8 cellular contexts compared by ENCODE assay signal in the genomic region with DNA sequence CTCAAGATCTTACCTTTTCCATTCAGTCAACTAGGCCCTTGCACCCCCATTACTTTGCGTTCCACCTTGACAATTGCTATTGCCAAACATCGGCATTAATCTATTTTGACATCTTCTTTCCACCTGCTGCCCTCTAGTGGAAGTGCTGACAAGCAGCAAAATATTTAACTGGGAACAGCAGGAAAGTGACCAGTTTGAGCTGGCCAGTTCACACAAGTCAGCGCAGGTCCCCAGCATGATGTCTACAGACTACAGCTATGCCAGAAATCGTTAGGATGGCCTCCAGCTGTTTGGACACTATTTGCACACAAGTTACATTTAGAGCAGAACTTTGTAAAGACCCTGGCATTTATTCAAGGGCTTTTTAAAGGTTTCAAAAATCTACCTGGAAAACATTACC.
DNase-seq lines count a peak whose midpoint lies in the region; ATAC-seq and TF ChIP-seq lines count a peak whose summit lies in the region.

No MANE protein-coding gene starts in this region.

- no peak overlapping the region for H3K4me3 ChIP-seq in OCI-LY3 (ENCODE audit: low read length)

- no peak overlapping the region for H2AFZ ChIP-seq in OCI-LY3 (ENCODE audit: low read depth, low read length)

- TF ChIP-seq CTCF in CD14-positive monocyte (IDR thresholded peaks at IDR 0.05) (peak; percentile 89), GM13977 (IDR thresholded peaks at IDR 0.05; ENCODE audit: extremely low read depth, insufficient read depth, missing control alignments) (peak; percentile 91), OCI-LY3 (IDR thresholded peaks at IDR 0.05; ENCODE audit: low read depth, low read length) (peak; percentile 62), brain (conservative IDR thresholded peaks at IDR 0.05) (peak; percentile 65 to 80)

- peaks cover 2 to 5% (median 4%) of the 10 kb centered on the region in 3 donors for H3K27me3 Mint-ChIP-seq in CD14-positive monocyte (ENCODE audit: low read depth in 3 of 3)
- H3K27me3 Mint-ChIP-seq in brain: peaks cover 11% of the 10 kb centered on the region

- H3K27ac Mint-ChIP-seq in CD14-positive monocyte (no peak overlapping the region), brain (peak overlapping the region in 2 of 5 experiments; percentile 0 to 53)

- H4K20me1 ChIP-seq in OCI-LY3 (ENCODE audit: insufficient read depth, low read length): no peaks in the 10 kb centered on the region

- H3K79me2 ChIP-seq in OCI-LY3 (ENCODE audit: low read length): no peaks in the 10 kb centered on the region

- H3K27ac ChIP-seq in OCI-LY3 (ENCODE audit: low read length): no peak overlapping the region

- no peaks in the 10 kb centered on the region for H3K36me3 Mint-ChIP-seq in CD14-positive monocyte
- peaks cover 7% of the 10 kb centered on the region for H3K36me3 Mint-ChIP-seq in brain

- H3K4me1 Mint-ChIP-seq in CD14-positive monocyte: peaks cover 5% of the 10 kb centered on the region
- H3K4me1 Mint-ChIP-seq in brain: peaks cover 36% of the 10 kb centered on the region

- no peak overlapping the region for H3K4me3 Mint-ChIP-seq in CD14-positive monocyte
- H3K4me3 Mint-ChIP-seq in brain: no peak overlapping the region

- no peaks in the 10 kb centered on the region for H3K4me1 ChIP-seq in OCI-LY3 (ENCODE audit: low read length)

- intact Hi-C loops in CD14-positive monocyte (cut with micrococcal nuclease): no loop called here

- no peaks in the 10 kb centered on the region for H3K9me3 ChIP-seq in OCI-LY3 (ENCODE audit: insufficient read depth, low read length)

- H3K9ac ChIP-seq in OCI-LY3 (ENCODE audit: low read length): no peak overlapping the region

- ATAC-seq in HG03442 (IDR thresholded peaks at IDR 0.05; ENCODE audit: unreplicated experiment) (peak; percentile 74), HG03460 (IDR thresholded peaks at IDR 0.05; ENCODE audit: unreplicated experiment) (no peak)

- no peaks in the 10 kb centered on the region for H3K27me3 ChIP-seq in OCI-LY3 (ENCODE audit: low read depth, low read length)

- in situ Hi-C loops in GM13977 (cut with MboI; ENCODE audit: low pct_unique_long_range_greater_than_20kb, low sequenced_read_pairs, unreplicated experiment): no loop called here

- H3K9me3 Mint-ChIP-seq in CD14-positive monocyte (peaks cover 0 to 2% (median 1%) of the 10 kb centered on the region in 7 donors), brain (peaks cover 0 to 3% (median 0%) of the 10 kb centered on the region in 5 experiments)

- no peak for DNase-seq in CD14-positive monocyte (ENCODE audit: low spot score)
- DNase-seq in GM13977 (ENCODE audit: low spot score): peak; percentile 60
- peak; percentile 77 for DNase-seq in iPS-NIHi11 (ENCODE audit: low spot score)
- peak; percentile 25 to 26 for DNase-seq in stimulated activated CD4-positive, alpha-beta T cell treated with anti-CD3 and anti-CD28 coated beads, Interleukin-2, amount 100 ng/mL, for 48 hours

- no peaks in the 10 kb centered on the region for H3K36me3 ChIP-seq in OCI-LY3 (replicated peaks; ENCODE audit: low read depth, low read length)

- H3K4me2 ChIP-seq in OCI-LY3 (ENCODE audit: low read length): no peak overlapping the region
